In the genomic region with DNA sequence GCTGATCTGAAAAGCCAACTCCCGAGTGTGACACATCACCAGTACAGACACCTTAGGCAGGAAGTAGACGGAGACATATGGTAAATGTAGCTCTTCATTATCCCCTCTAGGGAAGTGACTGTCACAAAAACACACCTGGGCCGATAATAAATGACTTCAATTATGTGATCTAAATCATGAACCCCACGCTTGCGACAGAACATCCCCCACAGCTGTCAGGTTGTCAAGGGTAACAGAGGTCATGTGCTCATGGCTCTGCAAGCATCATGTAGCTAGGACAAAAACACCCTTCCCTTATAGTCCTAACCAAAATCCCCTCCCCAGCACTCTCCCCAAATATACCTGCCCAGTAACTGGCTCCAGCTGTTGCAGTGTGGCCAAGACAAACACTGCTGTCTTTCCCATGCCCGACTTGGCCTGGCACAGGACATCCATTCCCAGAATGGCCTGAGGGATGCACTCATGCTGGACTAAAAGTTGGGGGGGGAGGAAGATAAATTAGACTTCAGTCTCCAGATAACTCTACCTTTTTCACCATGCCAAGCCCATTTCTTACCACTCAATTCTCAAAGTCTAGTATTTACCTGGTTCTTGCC, we compare ENCODE assay signal across 12 cellular contexts. TPM values are rescaled to one million over a fixed set of nuclear protein-coding genes. Genes with fewer than 3 reads are reported as not detected.
DNase-seq lines count a peak whose midpoint lies in the region; ATAC-seq and TF ChIP-seq lines count a peak whose summit lies in the region.
"Had no signal": no experiment of that assay in that cellular context is flagged by ENCODE, and none has a peak within 500 bp of the region (broad histone marks: within the 10 kb centered on the region; RNA-seq: fewer than 3 reads in every experiment).

No MANE protein-coding gene starts in this region.

- 56% methylated on average over 6 of the region's 6 CpGs for WGBS in SK-N-SH (ENCODE audit: low lambda C conversion rate)

- peak overlapping the region; percentile 81 for H3K4me3 Mint-ChIP-seq in activated CD8-positive, alpha-beta T cell treated with anti-CD3 and anti-CD28 coated beads for 36 hours

- H3K27ac Mint-ChIP-seq in activated CD8-positive, alpha-beta T cell treated with anti-CD3 and anti-CD28 coated beads for 36 hours, result peak overlapping the region; percentile 95

- intact Hi-C loops in activated CD8-positive, alpha-beta T cell treated with anti-CD3 and anti-CD28 coated beads for 36 hours (cut with micrococcal nuclease), result no loop called here

- H3K9ac ChIP-seq in SK-N-SH, result no peak overlapping the region

- ATAC-seq in SK-N-SH treated with all-trans-retinoic acid at 6 μM for 48 hours (no peak), esophagus mucosa (no peak)
- no peak for ATAC-seq in activated CD8-positive, alpha-beta T cell treated with anti-CD3 and anti-CD28 coated beads for 36 hours
- ATAC-seq: mucosa of descending colon had no signal

- no peak for TF ChIP-seq CTCF in SK-N-SH (IDR thresholded peaks at IDR 0.05)
- TF ChIP-seq CTCF in activated CD8-positive, alpha-beta T cell treated with anti-CD3 and anti-CD28 coated beads for 36 hours (IDR thresholded peaks at IDR 0.05), result no peak
- TF ChIP-seq CTCF in foreskin fibroblast (IDR thresholded peaks at IDR 0.05; ENCODE audit: low read depth, low read length), result no peak

- no peak overlapping the region for H2AFZ ChIP-seq in SK-N-SH (ENCODE audit: low read depth)

- no peak for TF ChIP-seq RAD21 in SK-N-SH (IDR thresholded peaks at IDR 0.05; ENCODE audit: low read length)

- H3K27me3 Mint-ChIP-seq in activated CD8-positive, alpha-beta T cell treated with anti-CD3 and anti-CD28 coated beads for 36 hours, result no peaks in the 10 kb centered on the region

- no peaks in the 10 kb centered on the region for H3K9me3 ChIP-seq in SK-N-SH
- H3K9me3 ChIP-seq: mucosa of descending colon had no signal

- peaks cover 71% of the 10 kb centered on the region for H4K20me1 ChIP-seq in SK-N-SH (ENCODE audit: insufficient read depth)

- DNase-seq in SK-N-SH (no peak), foreskin fibroblast (no peak), skeletal muscle cell (ENCODE audit: low read depth) (no peak), NCI-H510A (lab: John Stamatoyannopoulos, UW) (no peak)
- peak; percentile 29 for DNase-seq in activated CD8-positive, alpha-beta T cell treated with anti-CD3 and anti-CD28 coated beads for 36 hours
- no peak for DNase-seq in activated CD4-positive, CD25-positive, alpha-beta regulatory T cell treated with anti-CD3 and anti-CD28 coated beads, Interleukin-2, amount 50 U/mL, for 72 hours
- DNase-seq: mucosa of descending colon; stimulated activated CD8-positive, alpha-beta memory T cell treated with anti-CD3 and anti-CD28 coated beads, Interleukin-4, amount 100 ng/mL, for 48 hours; WERI-Rb-1 had no signal

- peak overlapping the region; percentile 87 for H3K4me2 ChIP-seq in SK-N-SH

- peaks cover 52 to 63% of the 10 kb centered on the region in 2 experiments for H3K36me3 ChIP-seq in SK-N-SH (replicated peaks in 1 of 2; ENCODE audit: control insufficient read depth in 1 of 2, insufficient read depth in 2 of 2, low read length in 1 of 2)

- POLR2A ChIA-PET in SK-N-SH (lab: Yijun Ruan, JAX), result interaction anchor here (0.7 kb wide), 1 partner anchor 8 kb away, joined by 4 read pairs; the partner anchor contains the start of genes ATP6V1G2 and NFKBIL1
- POLR2A ChIA-PET in activated CD8-positive, alpha-beta T cell treated with anti-CD3 and anti-CD28 coated beads for 36 hours (lab: Charles Lee), result interaction anchor here (0.6 to 6.0 kb wide), 12 partner anchors 9 to 113 kb away, joined by 3 to 97 read pairs (median 4); partner anchors contain the start of genes LTB, MCCD1, PRRC2A and TNF

- H3K9me2 ChIP-seq in SK-N-SH, result no peaks in the 10 kb centered on the region

- H3K9me3 Mint-ChIP-seq in activated CD8-positive, alpha-beta T cell treated with anti-CD3 and anti-CD28 coated beads for 36 hours, result no peaks in the 10 kb centered on the region

- H3K4me3 ChIP-seq in SK-N-SH (ENCODE audit: low read depth in 2 of 2, low read length in 1 of 2) (peak overlapping the region; percentile 74 to 91), foreskin fibroblast (ENCODE audit: low read depth in 1 of 2, low read length in 2 of 2) (peak overlapping the region; percentile 79 to 99), skeletal muscle cell (ENCODE audit: low read depth, low read length) (peak overlapping the region; percentile 66)
- H3K4me3 ChIP-seq: mucosa of descending colon had no signal

- H3K79me2 ChIP-seq in SK-N-SH (ENCODE audit: insufficient read depth), result peaks cover 79% of the 10 kb centered on the region

- peaks cover 52% of the 10 kb centered on the region for H3K4me1 Mint-ChIP-seq in activated CD8-positive, alpha-beta T cell treated with anti-CD3 and anti-CD28 coated beads for 36 hours (ENCODE audit: low read depth)

- CTCF ChIA-PET in SK-N-SH (lab: Yijun Ruan, JAX), result interaction anchor here (1.0 to 2.3 kb wide), 3 partner anchors 9 to 59 kb away, joined by 3 to 10 read pairs (median 3); partner anchors contain the start of genes MCCD1 and NFKBIL1
- CTCF ChIA-PET in activated CD8-positive, alpha-beta T cell treated with anti-CD3 and anti-CD28 coated beads for 36 hours (lab: Charles Lee), result interaction anchor here (1.3 to 56.2 kb wide), 3 partner anchors 44 to 53 kb away, joined by 6 to 2542 read pairs (median 12); partner anchors contain the start of genes LST1, LTB, NCR3 and TNF

- no peaks in the 10 kb centered on the region for H3K27me3 ChIP-seq in SK-N-SH (ENCODE audit: insufficient read depth)

- no peak overlapping the region for H3K27ac ChIP-seq in SK-N-SH (ENCODE audit: low read depth in 2 of 2, low read length in 1 of 2)
- H3K27ac ChIP-seq: WERI-Rb-1 had no signal

- H3K4me1 ChIP-seq in SK-N-SH (ENCODE audit: control insufficient read depth in 1 of 2, insufficient read depth in 2 of 2, low read depth in 1 of 2, low read length in 1 of 2), result peaks cover 15 to 19% of the 10 kb centered on the region in 2 experiments; a peak in 3 of 4 replicates

- no peak for TF ChIP-seq EP300 in SK-N-SH (IDR thresholded peaks at IDR 0.05; ENCODE audit: borderline replicate concordance in 1 of 2, low read depth in 1 of 2, low read length in 1 of 2)

- H3K36me3 Mint-ChIP-seq in activated CD8-positive, alpha-beta T cell treated with anti-CD3 and anti-CD28 coated beads for 36 hours (ENCODE audit: low read depth), result peaks cover 70% of the 10 kb centered on the region

- H3F3A ChIP-seq in SK-N-SH (replicated peaks; ENCODE audit: insufficient read depth), result peaks cover 4% of the 10 kb centered on the region

TF ChIP-seq in SK-N-SH, 30 proteins besides CTCF, POLR2A, EP300 and RAD21 (continues in another document):
- TF ChIP-seq TAF1 (IDR thresholded peaks at IDR 0.05; ENCODE audit: borderline replicate concordance, low read depth, low read length), result no peak
- TF ChIP-seq FOXM1 (IDR thresholded peaks at IDR 0.05; ENCODE audit: low read depth), result no peak
- TF ChIP-seq PBX3 (IDR thresholded peaks at IDR 0.05), result no peak

TF ChIP-seq in SK-N-SH treated with all-trans-retinoic acid at 6 μM for 48 hours, 23 proteins besides CTCF, POLR2A, EP300 and RAD21 (continues in another document):
- TF ChIP-seq TOX (CRISPR knock-in tag; IDR thresholded peaks at IDR 0.05; ENCODE audit: borderline replicate concordance) (no peak), SNAI2 (CRISPR knock-in tag; IDR thresholded peaks at IDR 0.05) (no peak), CSDC2 (CRISPR knock-in tag; IDR thresholded peaks at IDR 0.05) (no peak), GLIS3 (CRISPR knock-in tag; IDR thresholded peaks at IDR 0.05) (no peak), TCF4 (CRISPR knock-in tag; IDR thresholded peaks at IDR 0.05; ENCODE audit: borderline replicate concordance) (no peak), PPARA (CRISPR knock-in tag; IDR thresholded peaks at IDR 0.05; ENCODE audit: borderline replicate concordance) (no peak), CSRNP3 (CRISPR knock-in tag; IDR thresholded peaks at IDR 0.05) (no peak)

RNA-seq across cellular contexts. Expression of gene DDX39B, which starts 2.9 kb away (rescaled TPM):
- polyA plus RNA-seq in SK-N-SH (2012; rRNA removed), result 502 and 556 TPM in 2 replicates
- 262 and 369 TPM in 2 replicates for polyA plus RNA-seq in SK-N-SH (2012; cell fraction: cytosol; rRNA removed)
- 1,458 and 1,636 TPM in 2 replicates for polyA plus RNA-seq in SK-N-SH (2012; cell fraction: nucleus; rRNA removed)
- 100 to 1,000 TPM; 568 to 572 TPM for total RNA-seq in activated CD8-positive, alpha-beta T cell treated with anti-CD3 and anti-CD28 coated beads for 36 hours
- 174 TPM for total RNA-seq in esophagus mucosa

RNA-seq across cellular contexts. Expression of gene ATP6V1G2, which starts 7.5 kb away (rescaled TPM):
- 13.6 and 15.6 TPM in 2 replicates for polyA plus RNA-seq in SK-N-SH (2012; rRNA removed)
- 14.3 and 17.1 TPM in 2 replicates for polyA plus RNA-seq in SK-N-SH (2012; cell fraction: cytosol; rRNA removed)
- polyA plus RNA-seq in SK-N-SH (2012; cell fraction: nucleus; rRNA removed), result 10.1 and 16.5 TPM in 2 replicates
- 1 to 10 TPM in 1 of 2 experiments, under 1 TPM in 1; 0.86 to 1.1 TPM for total RNA-seq in activated CD8-positive, alpha-beta T cell treated with anti-CD3 and anti-CD28 coated beads for 36 hours
- not detected for total RNA-seq in esophagus mucosa

RNA-seq across cellular contexts. Expression of gene NFKBIL1, which starts 8.5 kb away (rescaled TPM):
- 14.6 and 17.1 TPM in 2 replicates for polyA plus RNA-seq in SK-N-SH (2012; rRNA removed)
- 11.8 and 14.3 TPM in 2 replicates for polyA plus RNA-seq in SK-N-SH (2012; cell fraction: cytosol; rRNA removed)
- polyA plus RNA-seq in SK-N-SH (2012; cell fraction: nucleus; rRNA removed), result 20.8 and 29.3 TPM in 2 replicates
- total RNA-seq in activated CD8-positive, alpha-beta T cell treated with anti-CD3 and anti-CD28 coated beads for 36 hours, result 10 to 100 TPM; 11.3 to 13.0 TPM
- total RNA-seq in esophagus mucosa, result 13.9 TPM

RNA-seq across cellular contexts. Expression of gene MCCD1, which starts 10.1 kb away (rescaled TPM):
- polyA plus RNA-seq in SK-N-SH (2012; rRNA removed), result not detected in 2 replicates
- polyA plus RNA-seq in SK-N-SH (2012; cell fraction: cytosol; rRNA removed), result not detected in 2 replicates
- not detected in 2 replicates for polyA plus RNA-seq in SK-N-SH (2012; cell fraction: nucleus; rRNA removed)
- total RNA-seq in activated CD8-positive, alpha-beta T cell treated with anti-CD3 and anti-CD28 coated beads for 36 hours, result not detected
- not detected for total RNA-seq in esophagus mucosa
- total RNA-seq: A172, mucosa of descending colon had no signal

RNA-seq across cellular contexts. Expression of gene LTA, which starts 33.2 kb away (rescaled TPM):
- not detected in 2 replicates for polyA plus RNA-seq in SK-N-SH (2012; rRNA removed)
- 0.03 TPM in 1 of 2 replicates, not detected in the other for polyA plus RNA-seq in SK-N-SH (2012; cell fraction: cytosol; rRNA removed)
- 0.06 and 0.07 TPM in 2 replicates for polyA plus RNA-seq in SK-N-SH (2012; cell fraction: nucleus; rRNA removed)
- 100 to 1,000 TPM; 713 to 724 TPM for total RNA-seq in activated CD8-positive, alpha-beta T cell treated with anti-CD3 and anti-CD28 coated beads for 36 hours
- total RNA-seq in esophagus mucosa, result not detected
- total RNA-seq: A172 had no signal
